ENCODE assay signal across 12 cellular contexts in the genomic region with DNA sequence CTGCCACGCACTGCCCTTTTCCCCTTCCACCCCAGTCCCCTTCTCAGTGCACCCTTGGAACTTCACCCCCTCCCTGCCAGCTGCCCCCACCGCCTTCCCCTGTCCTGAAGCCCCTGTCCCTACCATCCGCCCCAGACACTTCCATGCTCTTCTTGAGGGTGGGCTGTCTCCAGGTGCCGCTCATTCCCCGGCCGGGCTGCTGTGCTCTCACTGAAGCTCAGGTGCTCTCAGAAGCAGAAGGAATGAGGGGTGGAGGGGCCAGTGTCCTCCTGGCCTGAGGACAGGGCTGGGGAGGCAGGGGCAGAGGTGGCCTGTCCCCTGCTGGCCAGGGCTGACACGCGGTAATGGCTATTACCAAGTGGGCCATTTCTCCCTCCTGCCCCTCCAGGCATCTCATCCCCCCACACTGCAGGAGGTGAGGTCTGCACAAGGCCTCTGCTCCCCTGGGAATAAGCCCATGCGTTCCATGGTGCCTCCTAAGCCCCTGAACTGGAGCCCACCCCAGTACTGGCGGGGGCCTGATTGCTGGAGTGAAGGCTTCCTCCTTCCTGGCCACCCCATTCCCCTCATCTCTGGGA. TPM values are rescaled to one million over a fixed set of nuclear protein-coding genes. Genes with fewer than 3 reads are reported as not detected.
DNase-seq lines count a peak whose midpoint lies in the region; ATAC-seq, FAIRE-seq and TF ChIP-seq lines count a peak whose summit lies in the region.
"Had no signal": no experiment of that assay in that cellular context is flagged by ENCODE, and none has a peak within 500 bp of the region (broad histone marks: within the 10 kb centered on the region; RNA-seq: fewer than 3 reads in every experiment).

No MANE protein-coding gene starts in this region.

- H3K4me3 ChIP-seq in HL-60 (replicated peaks; ENCODE audit: insufficient read depth, low read length) (no peak overlapping the region), astrocyte (ENCODE audit: insufficient read depth, low read depth, low read length) (no peak overlapping the region), skeletal muscle satellite cell (ENCODE audit: low read length) (no peak overlapping the region)
- H3K4me3 ChIP-seq: heart right ventricle, upper lobe of right lung had no signal

- H3K4me1 ChIP-seq in astrocyte (ENCODE audit: insufficient read depth, low read length) (peaks cover 18% of the 10 kb centered on the region), skeletal muscle satellite cell (ENCODE audit: control insufficient read depth, insufficient read depth, low read length) (peaks cover 22% of the 10 kb centered on the region)

- DNase-seq in activated CD4-positive, alpha-beta T cell treated with anti-CD3 and anti-CD28 coated beads, Interleukin-2, amount 10 ng/mL, durations not matched to agents 24 days and 14 days: no peak
- DNase-seq in activated CD4-positive, alpha-beta T cell treated with anti-CD3 and anti-CD28 coated beads, Interleukin-2, amount 10 ng/mL, durations not matched to agents 7 days and 5 days: no peak
- DNase-seq in HL-60 (ENCODE audit: low read depth in 1 of 2, low spot score in 1 of 2): no peak
- no peak for DNase-seq in astrocyte (ENCODE audit: low read depth)
- no peak for DNase-seq in NCI-H2081 treated with DMSO at 0.1 percent for 48 hours (lab: John Stamatoyannopoulos, UW)
- no peak for DNase-seq in NCI-H524 (lab: John Stamatoyannopoulos, UW)
- DNase-seq: EL, heart right ventricle, SW 1271, upper lobe of right lung had no signal

- H3K9me3 ChIP-seq in astrocyte (ENCODE audit: insufficient read depth, low read depth, low read length) (no peaks in the 10 kb centered on the region), skeletal muscle satellite cell (replicated peaks; ENCODE audit: low read length) (no peaks in the 10 kb centered on the region)
- H3K9me3 ChIP-seq: heart right ventricle, upper lobe of right lung had no signal

- H3K27me3 Mint-ChIP-seq in activated CD4-positive, alpha-beta T cell treated with anti-CD3 and anti-CD28 coated beads, Interleukin-2, amount 10 ng/mL, durations not matched to agents 24 days and 14 days: peaks cover 6% of the 10 kb centered on the region
- H3K27me3 Mint-ChIP-seq in activated CD4-positive, alpha-beta T cell treated with anti-CD3 and anti-CD28 coated beads, Interleukin-2, amount 10 ng/mL, durations not matched to agents 7 days and 5 days: no peaks in the 10 kb centered on the region
- H3K27me3 Mint-ChIP-seq in astrocyte (ENCODE audit: low read depth, unreplicated experiment): peaks cover 24% of the 10 kb centered on the region

- H3K27me3 ChIP-seq in HL-60 (ENCODE audit: insufficient read depth, poor library complexity, severe bottlenecking) (no peaks in the 10 kb centered on the region), astrocyte (ENCODE audit: insufficient read depth, low read length) (no peaks in the 10 kb centered on the region), skeletal muscle satellite cell (ENCODE audit: control insufficient read depth, insufficient read depth, low read length) (no peaks in the 10 kb centered on the region)
- H3K27me3 ChIP-seq: heart right ventricle, upper lobe of right lung had no signal

- CTCF ChIA-PET in activated CD4-positive, alpha-beta T cell treated with anti-CD3 and anti-CD28 coated beads, Interleukin-2, amount 10 ng/mL, durations not matched to agents 7 days and 5 days (lab: Charles Lee): interaction anchor here (0.5 to 1.8 kb wide), 3 partner anchors 39 to 369 kb away, joined by 3 to 7 read pairs (median 4); a partner anchor contains a TSS

- H3K9ac ChIP-seq in astrocyte (ENCODE audit: low read length) (no peak overlapping the region), skeletal muscle satellite cell (ENCODE audit: low read depth, low read length) (no peak overlapping the region)

- FAIRE-seq in astrocyte (lab: Jason Lieb, UNC): no peak

- H3K4me1 Mint-ChIP-seq in activated CD4-positive, alpha-beta T cell treated with anti-CD3 and anti-CD28 coated beads, Interleukin-2, amount 10 ng/mL, durations not matched to agents 24 days and 14 days: peaks cover 44% of the 10 kb centered on the region
- H3K4me1 Mint-ChIP-seq in activated CD4-positive, alpha-beta T cell treated with anti-CD3 and anti-CD28 coated beads, Interleukin-2, amount 10 ng/mL, durations not matched to agents 7 days and 5 days: peaks cover 50% of the 10 kb centered on the region
- peaks cover 9% of the 10 kb centered on the region for H3K4me1 Mint-ChIP-seq in astrocyte (ENCODE audit: low read depth, unreplicated experiment)

- no peaks in the 10 kb centered on the region for H3K9me3 Mint-ChIP-seq in activated CD4-positive, alpha-beta T cell treated with anti-CD3 and anti-CD28 coated beads, Interleukin-2, amount 10 ng/mL, durations not matched to agents 24 days and 14 days
- no peaks in the 10 kb centered on the region for H3K9me3 Mint-ChIP-seq in activated CD4-positive, alpha-beta T cell treated with anti-CD3 and anti-CD28 coated beads, Interleukin-2, amount 10 ng/mL, durations not matched to agents 7 days and 5 days
- H3K9me3 Mint-ChIP-seq in astrocyte (ENCODE audit: unreplicated experiment): no peaks in the 10 kb centered on the region

- H3K27ac Mint-ChIP-seq in activated CD4-positive, alpha-beta T cell treated with anti-CD3 and anti-CD28 coated beads, Interleukin-2, amount 10 ng/mL, durations not matched to agents 24 days and 14 days: peak overlapping the region; percentile 70
- no peak overlapping the region for H3K27ac Mint-ChIP-seq in activated CD4-positive, alpha-beta T cell treated with anti-CD3 and anti-CD28 coated beads, Interleukin-2, amount 10 ng/mL, durations not matched to agents 7 days and 5 days
- H3K27ac Mint-ChIP-seq in astrocyte (ENCODE audit: unreplicated experiment): no peak overlapping the region

- no peak overlapping the region for H3K4me3 Mint-ChIP-seq in activated CD4-positive, alpha-beta T cell treated with anti-CD3 and anti-CD28 coated beads, Interleukin-2, amount 10 ng/mL, durations not matched to agents 24 days and 14 days
- H3K4me3 Mint-ChIP-seq in activated CD4-positive, alpha-beta T cell treated with anti-CD3 and anti-CD28 coated beads, Interleukin-2, amount 10 ng/mL, durations not matched to agents 7 days and 5 days: no peak overlapping the region
- no peak overlapping the region for H3K4me3 Mint-ChIP-seq in astrocyte (ENCODE audit: unreplicated experiment)

- POLR2A ChIA-PET in activated CD4-positive, alpha-beta T cell treated with anti-CD3 and anti-CD28 coated beads, Interleukin-2, amount 10 ng/mL, durations not matched to agents 7 days and 5 days (lab: Charles Lee): interaction anchor here (0.6 kb wide), 1 partner anchor 664 kb away, joined by 3 read pairs; no protein-coding TSS in a partner anchor

- H3K4me2 ChIP-seq in astrocyte (ENCODE audit: low read length) (peak overlapping the region; percentile 59), skeletal muscle satellite cell (ENCODE audit: low read length) (peak overlapping the region; percentile 48)

- H3K36me3 ChIP-seq in astrocyte (ENCODE audit: insufficient read depth, low read length): no peaks in the 10 kb centered on the region
- no peaks in the 10 kb centered on the region for H3K36me3 ChIP-seq in skeletal muscle satellite cell (ENCODE audit: insufficient read depth, low read length)
- H3K36me3 ChIP-seq: heart right ventricle, upper lobe of right lung had no signal

- peak overlapping the region; percentile 32 for H2AFZ ChIP-seq in astrocyte (ENCODE audit: low read depth, low read length)

- ATAC-seq in HG02571 (IDR thresholded peaks at IDR 0.05; ENCODE audit: unreplicated experiment): no peak
- ATAC-seq: heart right ventricle had no signal

- H3K27ac ChIP-seq in HL-60 (replicated peaks) (peak overlapping the region; percentile 28; the same call in 1 of the 2 replicates), astrocyte (ENCODE audit: low read depth, low read length) (no peak overlapping the region)
- H3K27ac ChIP-seq: upper lobe of right lung had no signal

- H4K20me1 ChIP-seq in astrocyte (ENCODE audit: insufficient read depth, low read length): no peaks in the 10 kb centered on the region

- TF ChIP-seq CTCF in HL-60 (IDR thresholded peaks at IDR 0.05; ENCODE audit: insufficient read depth, low read length) (no peak), astrocyte (IDR thresholded peaks at IDR 0.05; ENCODE audit: insufficient read depth, low read depth, low read length) (no peak)

- peaks cover 1% of the 10 kb centered on the region for H3K36me3 Mint-ChIP-seq in activated CD4-positive, alpha-beta T cell treated with anti-CD3 and anti-CD28 coated beads, Interleukin-2, amount 10 ng/mL, durations not matched to agents 24 days and 14 days (ENCODE audit: low read depth)
- H3K36me3 Mint-ChIP-seq in activated CD4-positive, alpha-beta T cell treated with anti-CD3 and anti-CD28 coated beads, Interleukin-2, amount 10 ng/mL, durations not matched to agents 7 days and 5 days (ENCODE audit: low read depth): peaks cover 14% of the 10 kb centered on the region
- peaks cover 2% of the 10 kb centered on the region for H3K36me3 Mint-ChIP-seq in astrocyte (ENCODE audit: low read depth, unreplicated experiment)

- H3K79me2 ChIP-seq in astrocyte (ENCODE audit: insufficient read depth, low read length): no peaks in the 10 kb centered on the region

- intact Hi-C loops in activated CD4-positive, alpha-beta T cell treated with anti-CD3 and anti-CD28 coated beads, Interleukin-2, amount 10 ng/mL, durations not matched to agents 24 days and 14 days (cut with micrococcal nuclease): loop anchor here (1.0 kb wide), 1 partner anchor 8 kb away; no protein-coding TSS in a partner anchor

RNA-seq across cellular contexts. Expression of a gene that starts 6.6 kb away (rescaled TPM):
- 17.8 and 18.0 TPM in 2 replicates for total RNA-seq in activated CD4-positive, alpha-beta T cell treated with anti-CD3 and anti-CD28 coated beads, Interleukin-2, amount 10 ng/mL, durations not matched to agents 24 days and 14 days
- total RNA-seq in activated CD4-positive, alpha-beta T cell treated with anti-CD3 and anti-CD28 coated beads, Interleukin-2, amount 10 ng/mL, durations not matched to agents 7 days and 5 days: 10 to 100 TPM; 32.5 to 39.3 TPM
- total RNA-seq in astrocyte: 30.5 and 35.1 TPM in 2 replicates
- total RNA-seq in skeletal muscle satellite cell (2012; rRNA removed): 18.8 and 29.3 TPM in 2 replicates
